ENCODE assay signal across 1 cellular context in genomic region chr15:42273099-42273899, GRCh38.
A peak's percentile ranks its signal among the peaks of the same experiment; 100 is the strongest.
TF ChIP-seq lines count a peak whose summit lies in the region.

GANC (plus strand) TSS chr15:42273201; CDS start chr15:42274482, 1,281 bp downstream.
TMEM87A (minus strand) TSS chr15:42273433; CDS start chr15:42273398, 35 bp downstream.

TF ChIP-seq in HepG2, 621 proteins besides CTCF, POLR2A, EP300 and RAD21 (continued from another document and continues in another):
- TF ChIP-seq PATZ1 (CRISPR knock-in tag; IDR thresholded peaks at IDR 0.05) (peak; percentile 85), ZNF180 (CRISPR knock-in tag; IDR thresholded peaks at IDR 0.05; ENCODE audit: borderline replicate concordance, low read depth) (no peak), MYNN (CRISPR knock-in tag; IDR thresholded peaks at IDR 0.05; ENCODE audit: low read depth) (peak; percentile 84; the same call in 1 of the 2 replicates), ZNF329 (CRISPR knock-in tag; IDR thresholded peaks at IDR 0.05; ENCODE audit: low read depth) (no peak), FOXM1 (CRISPR knock-in tag; IDR thresholded peaks at IDR 0.05) (no peak), ZNF460 (CRISPR knock-in tag; IDR thresholded peaks at IDR 0.05; ENCODE audit: borderline replicate concordance) (no peak; the same call in 1 of the 2 replicates), ZNF446 (CRISPR knock-in tag; IDR thresholded peaks at IDR 0.05) (0 out of 2 replicates have a peak, but pooled peaks have one; percentile 18), MAZ (IDR thresholded peaks at IDR 0.05; ENCODE audit: borderline replicate concordance, low read depth, low read length) (peak; percentile 38; the same call in 1 of the 2 replicates), MAZ (CRISPR knock-in tag; IDR thresholded peaks at IDR 0.05; ENCODE audit: low read depth) (0 out of 2 replicates have a peak, but pooled peaks have one; percentile 51), ZFP1 (CRISPR knock-in tag; IDR thresholded peaks at IDR 0.05) (peak; percentile 66), ISL2 (CRISPR knock-in tag; IDR thresholded peaks at IDR 0.05) (peak; percentile 49), GFI1 (CRISPR knock-in tag; IDR thresholded peaks at IDR 0.05; ENCODE audit: borderline replicate concordance) (no peak), DDIT3 (CRISPR knock-in tag; IDR thresholded peaks at IDR 0.05) (no peak), ZBTB4 (CRISPR knock-in tag; IDR thresholded peaks at IDR 0.05; ENCODE audit: borderline replicate concordance) (no peak), CEBPG (CRISPR knock-in tag; IDR thresholded peaks at IDR 0.05) (peak; percentile 13; the same call in 1 of the 2 replicates), HDAC6 (IDR thresholded peaks at IDR 0.05; ENCODE audit: low read depth, low read length) (no peak), MXD1 (CRISPR knock-in tag; IDR thresholded peaks at IDR 0.05) (no peak; the same call in 1 of the 2 replicates), THRA (CRISPR knock-in tag; IDR thresholded peaks at IDR 0.05; ENCODE audit: borderline replicate concordance) (peak; percentile 8; the same call in 1 of the 2 replicates), ZNF598 (CRISPR knock-in tag; IDR thresholded peaks at IDR 0.05; ENCODE audit: borderline replicate concordance) (0 out of 2 replicates have a peak, but pooled peaks have one; percentile 30), MNT (IDR thresholded peaks at IDR 0.05) (0 out of 2 replicates have a peak, but pooled peaks have one; percentile 29), REPIN1 (CRISPR knock-in tag; IDR thresholded peaks at IDR 0.05; ENCODE audit: borderline replicate concordance, low read depth) (peak; percentile 68; the same call in 1 of the 2 replicates), ZMYM2 (CRISPR knock-in tag; IDR thresholded peaks at IDR 0.05) (0 out of 2 replicates have a peak, but pooled peaks have one; percentile 22), MIER3 (CRISPR knock-in tag; IDR thresholded peaks at IDR 0.05; ENCODE audit: borderline replicate concordance) (no peak; the same call in 1 of the 2 replicates), ZNF713 (CRISPR knock-in tag; IDR thresholded peaks at IDR 0.05) (0 out of 2 replicates have a peak, but pooled peaks have one; percentile 39), BATF2 (CRISPR knock-in tag; IDR thresholded peaks at IDR 0.05) (no peak), CC2D1A (CRISPR knock-in tag; IDR thresholded peaks at IDR 0.05) (no peak), PLSCR1 (CRISPR knock-in tag; IDR thresholded peaks at IDR 0.05; ENCODE audit: borderline replicate concordance) (no peak), PAF1 (CRISPR knock-in tag; IDR thresholded peaks at IDR 0.05) (no peak), THAP8 (CRISPR knock-in tag; IDR thresholded peaks at IDR 0.05; ENCODE audit: borderline replicate concordance) (no peak), ZNF124 (CRISPR knock-in tag; IDR thresholded peaks at IDR 0.05) (0 out of 2 replicates have a peak, but pooled peaks have one; percentile 56), ZNF207 (IDR thresholded peaks at IDR 0.05; ENCODE audit: borderline replicate concordance) (no peak), ARID4A (CRISPR knock-in tag; IDR thresholded peaks at IDR 0.05; ENCODE audit: borderline replicate concordance) (peak; percentile 92), ELF3 (CRISPR knock-in tag; IDR thresholded peaks at IDR 0.05) (peak; percentile 82; the same call in 1 of the 2 replicates), SMAD3 (CRISPR knock-in tag; IDR thresholded peaks at IDR 0.05) (peak; percentile 74), NR2C2 (CRISPR knock-in tag; IDR thresholded peaks at IDR 0.05; ENCODE audit: borderline replicate concordance) (peak; percentile 87), HNRNPL (IDR thresholded peaks at IDR 0.05; ENCODE audit: low read depth, low read length) (peak; percentile 75), PCBP1 (IDR thresholded peaks at IDR 0.05; ENCODE audit: borderline replicate concordance, low read depth, low read length) (0 out of 2 replicates have a peak, but pooled peaks have one; percentile 26), RARG (CRISPR knock-in tag; IDR thresholded peaks at IDR 0.05; ENCODE audit: low read depth) (no peak), ZNF354B (CRISPR knock-in tag; IDR thresholded peaks at IDR 0.05) (peak; percentile 92; the same call in 1 of the 2 replicates), MBD4 (IDR thresholded peaks at IDR 0.05; ENCODE audit: borderline replicate concordance, low read length) (no peak), HMG20B (CRISPR knock-in tag; conservative IDR thresholded peaks at IDR 0.05) (no peak; the same call in 1 of the 2 replicates), NR2F2 (IDR thresholded peaks at IDR 0.05; ENCODE audit: borderline replicate concordance, low read depth) (no peak; the same call in 1 of the 2 replicates), ZNF337 (CRISPR knock-in tag; IDR thresholded peaks at IDR 0.05; ENCODE audit: borderline replicate concordance, low read depth) (no peak), KAT8 (CRISPR knock-in tag; IDR thresholded peaks at IDR 0.05) (peak; percentile 96), MED1 (CRISPR knock-in tag; IDR thresholded peaks at IDR 0.05) (peak; percentile 66), CSRNP2 (CRISPR knock-in tag; conservative IDR thresholded peaks at IDR 0.05; ENCODE audit: low read depth) (no peak), RORA (CRISPR knock-in tag; IDR thresholded peaks at IDR 0.05) (0 out of 2 replicates have a peak, but pooled peaks have one; percentile 9), DMAP1 (CRISPR knock-in tag; IDR thresholded peaks at IDR 0.05) (peak; percentile 98)
